ENCODE assay signal across 8 cellular contexts in the genomic region with DNA sequence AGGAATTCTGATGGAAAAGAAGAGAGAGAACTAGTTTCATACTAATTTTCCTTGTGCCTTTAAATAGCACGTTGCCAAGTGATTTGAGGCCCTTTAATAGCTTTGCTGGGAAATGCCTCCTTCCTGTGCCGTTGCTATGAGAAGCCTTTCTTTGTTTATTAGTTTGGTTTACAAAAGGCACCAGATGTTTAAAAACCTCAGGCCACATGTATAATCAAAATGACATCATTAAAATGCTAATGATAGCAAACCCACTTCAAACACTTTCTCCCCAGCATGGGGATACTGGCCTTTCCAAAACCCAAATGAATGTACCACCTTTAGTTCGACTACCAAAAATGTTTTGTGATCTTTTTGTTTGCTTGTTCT. TPM values are rescaled to one million over a fixed set of nuclear protein-coding genes. Genes with fewer than 3 reads are reported as not detected.
DNase-seq lines count a peak whose midpoint lies in the region; ATAC-seq and TF ChIP-seq lines count a peak whose summit lies in the region.

No MANE protein-coding gene starts in this region.

- intact Hi-C loops in activated naive CD4-positive, alpha-beta T cell treated with anti-CD3 and anti-CD28 coated beads for 36 hours (cut with micrococcal nuclease), result loop anchor here (1.0 kb wide), 1 partner anchor 50 kb away; the partner anchor contains the start of gene TBC1D23
- intact Hi-C loops in heart right ventricle (cut with DNase I), result loop anchor here in 1 of 10 donors (5.0 kb wide), 1 partner anchor 42 kb away; no protein-coding TSS in a partner anchor

- H3K27me3 Mint-ChIP-seq in activated naive CD4-positive, alpha-beta T cell treated with anti-CD3 and anti-CD28 coated beads for 36 hours (ENCODE audit: low read depth), result peaks cover under 1% of the 10 kb centered on the region

- H3K36me3 ChIP-seq in SK-N-MC (ENCODE audit: insufficient read depth, low read length) (no peaks in the 10 kb centered on the region), heart right ventricle (no peaks in the 10 kb centered on the region)

- H3K9me3 Mint-ChIP-seq in activated naive CD4-positive, alpha-beta T cell treated with anti-CD3 and anti-CD28 coated beads for 36 hours, result no peaks in the 10 kb centered on the region

- H3K4me1 ChIP-seq in heart right ventricle, result peaks cover 6 to 22% (median 21%) of the 10 kb centered on the region in 9 donors

- H3K27me3 ChIP-seq in heart right ventricle, result no peaks in the 10 kb centered on the region

- peaks cover 15% of the 10 kb centered on the region for H3K4me1 Mint-ChIP-seq in activated naive CD4-positive, alpha-beta T cell treated with anti-CD3 and anti-CD28 coated beads for 36 hours (ENCODE audit: low read depth)

- no peak overlapping the region for H3K4me3 Mint-ChIP-seq in activated naive CD4-positive, alpha-beta T cell treated with anti-CD3 and anti-CD28 coated beads for 36 hours

- DNase-seq in activated naive CD4-positive, alpha-beta T cell treated with anti-CD3 and anti-CD28 coated beads for 36 hours, result peak; percentile 8
- DNase-seq in activated naive CD4-positive, alpha-beta T cell treated with anti-CD3 and anti-CD28 coated beads, Interleukin-2, amount 50 U/mL, for 16 hours, result no peak
- DNase-seq in SK-N-MC (ENCODE audit: low read depth, low spot score) (peak; percentile 75), heart right ventricle (peak in 1 of 2 donors; percentile 65), DMS114 treated with DMSO at 0.1 percent for 48 hours (lab: John Stamatoyannopoulos, UW; ENCODE audit: unreplicated experiment) (no peak), hippocampal formation (lab: John Stamatoyannopoulos, UW) (no peak), NCI-H187 (lab: John Stamatoyannopoulos, UW) (no peak)

- H3K36me3 Mint-ChIP-seq in activated naive CD4-positive, alpha-beta T cell treated with anti-CD3 and anti-CD28 coated beads for 36 hours (ENCODE audit: low read depth), result no peaks in the 10 kb centered on the region

- no peak overlapping the region for H3K9ac ChIP-seq in SK-N-MC (ENCODE audit: insufficient read length)

- H3K9me3 ChIP-seq in SK-N-MC (ENCODE audit: low read depth, low read length) (no peaks in the 10 kb centered on the region), heart right ventricle (no peaks in the 10 kb centered on the region)

- H3K27ac Mint-ChIP-seq in activated naive CD4-positive, alpha-beta T cell treated with anti-CD3 and anti-CD28 coated beads for 36 hours, result no peak overlapping the region

- 14 to 18% methylated on average over 3 of the region's 3 CpGs for WGBS in heart right ventricle, 2 donors

- TF ChIP-seq CTCF in heart right ventricle (IDR thresholded peaks at IDR 0.05), result no peak

- peak overlapping the region; percentile 23; the same call in 1 of the 2 replicates for H3K27ac ChIP-seq in SK-N-MC
- H3K27ac ChIP-seq in heart right ventricle, result peak overlapping the region; percentile 2 to 85 (median 68)
- H3K27ac ChIP-seq in skin epidermis, result peak overlapping the region in 19 of 21 experiments; percentile 27 to 90 (median 64)

- CTCF ChIA-PET in activated naive CD4-positive, alpha-beta T cell treated with anti-CD3 and anti-CD28 coated beads for 36 hours (lab: Charles Lee), result no interaction called here

- ATAC-seq in heart right ventricle, result peak in 7 of 8 donors; percentile 80 to 93 (median 85)

- H3K4me3 ChIP-seq in SK-N-MC (peak overlapping the region; percentile 4), heart right ventricle (no peak overlapping the region), skin epidermis (no peak overlapping the region)

RNA-seq across cellular contexts. Expression of gene TBC1D23, which starts 50.0 kb away (rescaled TPM):
- 10 to 100 TPM; 14.1 to 15.8 TPM for total RNA-seq in activated naive CD4-positive, alpha-beta T cell treated with anti-CD3 and anti-CD28 coated beads for 36 hours
- 10 to 100 TPM; 23.9 to 40.4 (median 29.8) TPM for total RNA-seq in heart right ventricle
- polyA plus RNA-seq in heart right ventricle, result 10 to 100 TPM; 18.8 to 20.7 TPM

Comparison
In these comparisons a context has a peak if more than half of its experiments do, and no peak if none do; other contexts are left out.
1. DNase-seq: peak in activated naive CD4-positive, alpha-beta T cell treated with anti-CD3 and anti-CD28 coated beads for 36 hours (single experiment) and SK-N-MC (single experiment); none in activated naive CD4-positive, alpha-beta T cell treated with anti-CD3 and anti-CD28 coated beads, Interleukin-2, amount 50 U/mL, for 16 hours (single experiment), DMS114 treated with DMSO at 0.1 percent for 48 hours (single experiment), hippocampal formation (0 of 2) and NCI-H187 (0 of 2).
2. Peak in every context shown above with its lines, with median percentiles within 50 percentile points of each other: H3K27ac ChIP-seq.